1 cellular context compared by ENCODE assay signal in genomic region chr17:48869821-48870318, GRCh38.
TF ChIP-seq lines count a peak whose summit lies in the region.

No MANE protein-coding gene starts in this region.

TF ChIP-seq in K562, 482 proteins besides CTCF, POLR2A, EP300 and RAD21:
- TF ChIP-seq TAF15 (IDR thresholded peaks at IDR 0.05; ENCODE audit: low read depth, low read length): no peak
- TF ChIP-seq BRD4 (IDR thresholded peaks at IDR 0.05): no peak
- no peak for TF ChIP-seq CHD7 (IDR thresholded peaks at IDR 0.05; ENCODE audit: low read depth, low read length)
- TF ChIP-seq KAT7 (CRISPR knock-in tag; IDR thresholded peaks at IDR 0.05; ENCODE audit: borderline replicate concordance): no peak
